In genomic region chr10:5293691-5294550, GRCh38 we compare ENCODE assay signal across 8 cellular contexts.
DNase-seq lines count a peak whose midpoint lies in the region; ATAC-seq and TF ChIP-seq lines count a peak whose summit lies in the region.

No MANE protein-coding gene starts in this region.

- DNase-seq in AG04450 (ENCODE audit: low read depth, low spot score), result no peak
- DNase-seq in GM19240 (ENCODE audit: insufficient read length, low spot score), result peak; percentile 15
- DNase-seq in NCI-H82 treated with DMSO at 0.1 percent for 48 hours (lab: John Stamatoyannopoulos, UW; ENCODE audit: unreplicated experiment), result peak; percentile 0
- DNase-seq in activated CD8-positive, alpha-beta memory T cell treated with anti-CD3 and anti-CD28 coated beads, Interleukin-2, amount 50 U/mL, for 48 hours, result peak; percentile 85
- peak; percentile 12 for DNase-seq in fibroblast of the conjunctiva (ENCODE audit: low read depth)
- DNase-seq in psoas muscle, result peak; percentile 52 to 68
- DNase-seq in LoVo (ENCODE audit: low spot score), result no peak

- H3K4me1 ChIP-seq in psoas muscle, result peaks cover 8% of the 10 kb centered on the region

- intact Hi-C loops in psoas muscle (cut with DNase I), result no loop called here

- POLR2A ChIA-PET in AG04450 (lab: Yijun Ruan, JAX), result no interaction called here

- no peaks in the 10 kb centered on the region for H3K36me3 ChIP-seq in psoas muscle (ENCODE audit: insufficient read depth in 1 of 2, low read depth in 1 of 2)

- no peaks in the 10 kb centered on the region for H3K9me3 ChIP-seq in AG04450 (ENCODE audit: control insufficient read depth, insufficient read depth, low read length)
- H3K9me3 ChIP-seq in psoas muscle, result no peaks in the 10 kb centered on the region

- H3K27me3 ChIP-seq in AG04450 (ENCODE audit: control insufficient read depth, insufficient read depth, low read length) (no peaks in the 10 kb centered on the region), psoas muscle (ENCODE audit: insufficient read depth in 3 of 3, low read length in 2 of 3) (no peaks in the 10 kb centered on the region)

- H3K27ac ChIP-seq in AG04450 (ENCODE audit: low read depth, low read length) (no peak overlapping the region), psoas muscle (no peak overlapping the region)

- 61 to 66% (median 63%) methylated on average over 15 of the region's 15 CpGs for WGBS in psoas muscle, 3 donors

- peak; percentile 60 for TF ChIP-seq CTCF in AG04450 (IDR thresholded peaks at IDR 0.05; ENCODE audit: low read depth, low read length)
- no peak for TF ChIP-seq CTCF in psoas muscle (IDR thresholded peaks at IDR 0.05)

- H3K4me3 ChIP-seq in AG04450 (ENCODE audit: low read depth, low read length) (no peak overlapping the region), psoas muscle (no peak overlapping the region)

- CTCF ChIA-PET in AG04450 (lab: Charles Lee), result interaction anchor here (0.6 to 1.1 kb wide), 3 partner anchors 13 to 20 kb away, joined by 3 to 5 read pairs (median 4); no protein-coding TSS in a partner anchor

- ATAC-seq in psoas muscle (no peak), GM21528 (IDR thresholded peaks at IDR 0.05; ENCODE audit: low FRiP score, unreplicated experiment) (no peak)

Comparison
In these comparisons a context has a peak if more than half of its experiments do, and no peak if none do; other contexts are left out.
1. DNase-seq: peak in GM19240 (single experiment), NCI-H82 treated with DMSO at 0.1 percent for 48 hours (single experiment), activated CD8-positive, alpha-beta memory T cell treated with anti-CD3 and anti-CD28 coated beads, Interleukin-2, amount 50 U/mL, for 48 hours (single experiment), fibroblast of the conjunctiva (single experiment) and psoas muscle (2 of 2); none in AG04450 (single experiment) and LoVo (single experiment).